In genomic region chr2:241223211-241224067, GRCh38 we compare ENCODE assay signal across 10 cellular contexts. TPM values are rescaled to one million over a fixed set of nuclear protein-coding genes. Genes with fewer than 3 reads are reported as not detected.
DNase-seq lines count a peak whose midpoint lies in the region; ATAC-seq and TF ChIP-seq lines count a peak whose summit lies in the region.
"Had no signal": no experiment of that assay in that cellular context is flagged by ENCODE, and none has a peak within 500 bp of the region (broad histone marks: within the 10 kb centered on the region; RNA-seq: fewer than 3 reads in every experiment).

No MANE protein-coding gene starts in this region.

- H3K36me3 ChIP-seq in Panc1 (ENCODE audit: control insufficient read depth, insufficient read depth, low read length) (no peaks in the 10 kb centered on the region), psoas muscle (ENCODE audit: insufficient read depth in 1 of 2, low read depth in 1 of 2) (peaks cover 0 to 34% of the 10 kb centered on the region in 2 donors)

- H3K27ac ChIP-seq in Panc1 (ENCODE audit: low read length) (peak overlapping the region; percentile 21; the same call in 1 of the 2 replicates), foreskin keratinocyte (no peak overlapping the region), psoas muscle (no peak overlapping the region)

- peak; percentile 55 for ATAC-seq in Panc1
- peak; percentile 61 for ATAC-seq in foreskin keratinocyte
- peak; percentile 24 to 42 (median 36) for ATAC-seq in psoas muscle
- no peak for ATAC-seq in HG03354 (IDR thresholded peaks at IDR 0.05; ENCODE audit: poor library complexity, severe bottlenecking, unreplicated experiment)

- CTCF ChIA-PET in Panc1 (lab: Charles Lee) = no interaction called here

- peaks cover 21% of the 10 kb centered on the region for H3K4me1 ChIP-seq in Panc1 (ENCODE audit: control insufficient read depth, insufficient read depth, low read length)
- H3K4me1 ChIP-seq in foreskin keratinocyte = peaks cover 5% of the 10 kb centered on the region
- H3K4me1 ChIP-seq in psoas muscle = peaks cover 12% of the 10 kb centered on the region

- in situ Hi-C loops in Panc1 (cut with HindIII; ENCODE audit: low pct_unique_long_range_greater_than_20kb, low sequenced_read_pairs) = no loop called here

- WGBS in psoas muscle, 3 donors = 51 to 57% (median 51%) methylated on average over 25 of the region's 25 CpGs

- POLR2A ChIA-PET in Panc1 (lab: Charles Lee) = no interaction called here

- intact Hi-C loops in Panc1 (cut with micrococcal nuclease; ENCODE audit: unreplicated experiment) (no loop called here), psoas muscle (cut with DNase I) (loop anchor here in 1 of 2 donors (5.0 kb wide), 1 partner anchor 44 kb away; no protein-coding TSS in a partner anchor)

- H3K9me3 ChIP-seq in Panc1 (ENCODE audit: control insufficient read depth, insufficient read depth, low read depth, low read length) (no peaks in the 10 kb centered on the region), psoas muscle (no peaks in the 10 kb centered on the region)

- DNase-seq in GM03348 (ENCODE audit: low spot score) = peak; percentile 42
- no peak for DNase-seq in Panc1 (ENCODE audit: low read depth, low spot score)
- peak in 1 of 2 donors; percentile 25 for DNase-seq in foreskin keratinocyte
- peak; percentile 12 to 50 for DNase-seq in psoas muscle
- no peak for DNase-seq in AG20443 (ENCODE audit: low spot score)
- no peak for DNase-seq in activated CD8-positive, alpha-beta memory T cell treated with anti-CD3 and anti-CD28 coated beads, Interleukin-2, amount 50 U/mL, for 4 hours
- DNase-seq: central memory CD4-positive, alpha-beta T cell; DMS79 treated with DMSO at 0.1 percent for 48 hours; H9 had no signal

- BruUV-seq in Panc1 (replicated peaks; lab: Mats Ljungman, UMichigan) = no TSS peak

- TF ChIP-seq CTCF in Panc1 (IDR thresholded peaks at IDR 0.05) (no peak), foreskin keratinocyte (conservative IDR thresholded peaks at IDR 0.05) (no peak), psoas muscle (IDR thresholded peaks at IDR 0.05) (no peak)

- H3K27me3 ChIP-seq in Panc1 (ENCODE audit: control insufficient read depth, insufficient read depth, low read length) = no peaks in the 10 kb centered on the region
- H3K27me3 ChIP-seq in foreskin keratinocyte = peaks cover 4% of the 10 kb centered on the region
- no peaks in the 10 kb centered on the region for H3K27me3 ChIP-seq in psoas muscle (ENCODE audit: insufficient read depth in 3 of 3, low read length in 2 of 3)

- H3K4me3 ChIP-seq in Panc1 (ENCODE audit: low read depth in 2 of 2, low read length in 2 of 2) (no peak overlapping the region), psoas muscle (no peak overlapping the region)

RNA-seq across cellular contexts. Expression of gene ANO7, which starts 35.0 kb away (rescaled TPM):
- 6.9 TPM for total RNA-seq in Panc1 (2021; ENCODE audit: unreplicated experiment)
- polyA plus RNA-seq in Panc1 (2012; ENCODE audit: insufficient read length) = 7.3 TPM
- 0.24 and 0.46 TPM in 2 replicates for total RNA-seq in foreskin keratinocyte
- polyA plus RNA-seq in foreskin keratinocyte = 0.62 and 0.63 TPM in 2 replicates
- total RNA-seq in psoas muscle = 1 to 10 TPM in 1 of 4 donors, under 1 TPM in 3; 0.36 to 1.8 (median 0.64) TPM
- under 1 TPM; 0.22 to 0.55 (median 0.34) TPM for polyA plus RNA-seq in psoas muscle

Comparison
In these comparisons a context has a peak if more than half of its experiments do, and no peak if none do; other contexts are left out.
1. DNase-seq: peak in GM03348 (single experiment) and psoas muscle (2 of 2); none in Panc1 (single experiment), AG20443 (single experiment) and activated CD8-positive, alpha-beta memory T cell treated with anti-CD3 and anti-CD28 coated beads, Interleukin-2, amount 50 U/mL, for 4 hours (single experiment).